9 cellular contexts compared by ENCODE assay signal in genomic region chr22:34111210-34111824, GRCh38.
DNase-seq lines count a peak whose midpoint lies in the region; ATAC-seq and TF ChIP-seq lines count a peak whose summit lies in the region.
"Had no signal": no experiment of that assay in that cellular context is flagged by ENCODE, and none has a peak within 500 bp of the region (broad histone marks: within the 10 kb centered on the region; RNA-seq: fewer than 3 reads in every experiment).

No MANE protein-coding gene starts in this region.

- DNase-seq in NCI-H2029 treated with DMSO at 0.1 percent for 48 hours (lab: John Stamatoyannopoulos, UW): peak; percentile 23
- no peak for DNase-seq in NCI-H2029 (lab: John Stamatoyannopoulos, UW)
- DNase-seq in WERI-Rb-1: peak; percentile 46
- DNase-seq in heart left ventricle: peak in 3 of 5 donors; percentile 8 to 26 (median 18)
- peak in 1 of 2 donors; percentile 13 for DNase-seq in gastrocnemius medialis

- peak; percentile 47 for ATAC-seq in HG03280 (IDR thresholded peaks at IDR 0.05; ENCODE audit: unreplicated experiment)
- ATAC-seq in heart left ventricle: peak in 3 of 4 donors; percentile 41 to 76 (median 69)
- ATAC-seq in gastrocnemius medialis: peak; percentile 63 to 64
- no peak for ATAC-seq in HG03095 (IDR thresholded peaks at IDR 0.05; ENCODE audit: unreplicated experiment)
- no peak for ATAC-seq in GM19035 (IDR thresholded peaks at IDR 0.05; ENCODE audit: unreplicated experiment)

- no peaks in the 10 kb centered on the region for H3K27me3 ChIP-seq in WERI-Rb-1 (ENCODE audit: insufficient read depth, low read depth, severe bottlenecking)
- H3K27me3 ChIP-seq in heart left ventricle: peaks cover 0 to 10% (median 0%) of the 10 kb centered on the region in 9 donors
- H3K27me3 ChIP-seq in gastrocnemius medialis: peaks cover 0 to 5% (median 0%) of the 10 kb centered on the region in 3 donors
- H3K27me3 ChIP-seq: neutrophil had no signal

- TF ChIP-seq POLR2A in heart left ventricle (IDR thresholded peaks at IDR 0.05) (no peak), gastrocnemius medialis (IDR thresholded peaks at IDR 0.05) (no peak)

- H3K36me3 ChIP-seq in WERI-Rb-1: no peaks in the 10 kb centered on the region
- no peaks in the 10 kb centered on the region for H3K36me3 ChIP-seq in heart left ventricle
- H3K36me3 ChIP-seq in gastrocnemius medialis: no peaks in the 10 kb centered on the region
- H3K36me3 ChIP-seq: neutrophil had no signal

- intact Hi-C loops in heart left ventricle (cut with DNase I) (loop anchor here in 6 of 10 donors (2.0 to 5.0 kb wide), 3 partner anchors 187 to 809 kb away; no protein-coding TSS in a partner anchor), gastrocnemius medialis (cut with DNase I; ENCODE audit: low total_unique reads) (loop anchor here (2.0 kb wide), 1 partner anchor 189 kb away; no protein-coding TSS in a partner anchor)

- H3K27ac ChIP-seq in WERI-Rb-1: no peak overlapping the region
- no peak overlapping the region for H3K27ac ChIP-seq in heart left ventricle
- no peak overlapping the region for H3K27ac ChIP-seq in gastrocnemius medialis
- H3K27ac ChIP-seq: neutrophil had no signal

- TF ChIP-seq CTCF in WERI-Rb-1 (IDR thresholded peaks at IDR 0.05; ENCODE audit: low read depth, low read length) (peak; percentile 83), heart left ventricle (IDR thresholded peaks at IDR 0.05) (peak; percentile 56 to 75 (median 62)), gastrocnemius medialis (IDR thresholded peaks at IDR 0.05 in 4 of 5, conservative IDR thresholded peaks at IDR 0.05 in 1 of 5) (peak; percentile 30 to 72 (median 54))

- H3K9me3 ChIP-seq in WERI-Rb-1 (ENCODE audit: severe bottlenecking) (no peaks in the 10 kb centered on the region), heart left ventricle (no peaks in the 10 kb centered on the region), gastrocnemius medialis (no peaks in the 10 kb centered on the region)
- H3K9me3 ChIP-seq: neutrophil had no signal

- WGBS in heart left ventricle, 4 donors: 8 to 17% (median 11%) methylated on average over 7 of the region's 7 CpGs

- H3K4me1 ChIP-seq in heart left ventricle (no peaks in the 10 kb centered on the region), gastrocnemius medialis (no peaks in the 10 kb centered on the region)

- H3K4me3 ChIP-seq in WERI-Rb-1 (ENCODE audit: low read depth, low read length): no peak overlapping the region
- H3K4me3 ChIP-seq in heart left ventricle: no peak overlapping the region
- no peak overlapping the region for H3K4me3 ChIP-seq in gastrocnemius medialis

- in situ Hi-C loops in gastrocnemius medialis (cut with MboI; ENCODE audit: low sequenced_read_pairs in 4 of 4): loop anchor here in 3 of 4 donors (25.0 kb wide), 2 partner anchors 599 to 799 kb away; no protein-coding TSS in a partner anchor

Comparison
In these comparisons a context has a peak if more than half of its experiments do, and no peak if none do; other contexts are left out.
1. ATAC-seq: peak in HG03280 (single experiment), heart left ventricle (3 of 4) and gastrocnemius medialis (2 of 2); none in HG03095 (single experiment) and GM19035 (single experiment).
2. Peak in every context shown above with its lines, with median percentiles within 50 percentile points of each other: CTCF ChIP-seq.